Comparison of ENCODE assay signal across 8 cellular contexts in the genomic region with DNA sequence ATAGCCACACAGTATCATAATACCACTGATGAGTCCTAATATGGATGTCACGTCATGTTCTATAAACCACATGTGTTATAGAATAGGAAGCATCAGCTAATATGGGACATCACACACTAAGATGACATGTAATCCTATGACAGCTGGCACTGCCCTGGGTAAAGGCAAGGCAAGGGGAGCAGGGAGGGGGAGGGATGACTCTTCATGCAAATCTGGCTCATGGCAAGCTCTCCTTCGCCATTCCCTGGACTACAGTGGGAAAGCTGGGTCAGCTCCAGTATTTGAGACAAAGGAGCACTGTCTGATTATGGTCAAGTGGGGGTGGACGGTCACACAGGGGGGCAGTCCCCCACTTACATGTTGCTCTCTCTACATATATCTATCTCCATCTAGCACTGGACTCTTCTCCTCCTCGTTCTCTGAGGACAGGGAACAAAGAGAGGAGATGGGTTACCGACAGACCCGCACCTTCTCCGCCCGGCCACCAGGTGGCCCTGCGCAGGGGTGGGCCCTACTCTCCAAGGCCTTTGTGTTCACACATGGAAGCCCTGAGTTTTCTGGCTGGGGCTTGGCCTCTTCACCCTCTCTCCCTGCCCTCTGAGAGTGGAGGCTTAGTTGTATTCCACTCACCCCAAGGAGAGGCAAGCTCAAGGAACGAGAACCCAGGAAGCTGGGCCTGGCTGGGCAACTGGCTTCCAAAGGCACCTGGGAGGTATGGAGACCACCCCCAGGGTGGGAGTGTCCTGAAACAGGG. TPM values are rescaled to one million over a fixed set of nuclear protein-coding genes. Genes with fewer than 3 reads are reported as not detected.
DNase-seq lines count a peak whose midpoint lies in the region; ATAC-seq and TF ChIP-seq lines count a peak whose summit lies in the region.

No MANE protein-coding gene starts in this region.

- no peaks in the 10 kb centered on the region for H3K9me3 ChIP-seq in fibroblast of lung (ENCODE audit: control insufficient read depth, insufficient read depth, low read depth, low read length)
- H3K9me3 ChIP-seq in neutrophil: no peaks in the 10 kb centered on the region

- no peaks in the 10 kb centered on the region for H3K79me2 ChIP-seq in fibroblast of lung (ENCODE audit: control insufficient read depth, insufficient read depth, low read length)

- DNase-seq in DMS53 (lab: John Stamatoyannopoulos, UW): peak; percentile 75
- peak; percentile 65 for DNase-seq in NOMO-1 treated with DMSO at 0.1 percent for 48 hours (lab: John Stamatoyannopoulos, UW; ENCODE audit: unreplicated experiment)
- peak; percentile 63 for DNase-seq in activated T-cell treated with anti-CD3 and anti-CD28 coated beads for 48 hours (ENCODE audit: low read depth)
- DNase-seq in fibroblast of lung (ENCODE audit: low read depth in 2 of 2): peak; percentile 17 to 31

- no peaks in the 10 kb centered on the region for H4K20me1 ChIP-seq in fibroblast of lung (ENCODE audit: control insufficient read depth, extremely low read depth, insufficient read depth, low read length)

- H3K27me3 ChIP-seq in fibroblast of lung (ENCODE audit: control insufficient read depth, insufficient read depth, low read length) (no peaks in the 10 kb centered on the region), neutrophil (no peaks in the 10 kb centered on the region)

- peak; percentile 63 for ATAC-seq in HG02981 (IDR thresholded peaks at IDR 0.05; ENCODE audit: unreplicated experiment)
- no peak for ATAC-seq in HG03095 (IDR thresholded peaks at IDR 0.05; ENCODE audit: unreplicated experiment)
- ATAC-seq in HG03520 (IDR thresholded peaks at IDR 0.05; ENCODE audit: unreplicated experiment): no peak

- no peak overlapping the region for H3K4me2 ChIP-seq in fibroblast of lung (ENCODE audit: extremely low read depth, insufficient read depth, low read length)

- no peak overlapping the region for H3K9ac ChIP-seq in fibroblast of lung (ENCODE audit: insufficient read depth, low read length)

- H2AFZ ChIP-seq in fibroblast of lung (ENCODE audit: low read length): no peak overlapping the region

- TF ChIP-seq CTCF in fibroblast of lung (conservative IDR thresholded peaks at IDR 0.05 in 1 of 2, IDR thresholded peaks at IDR 0.05 in 1 of 2; ENCODE audit: low read depth in 1 of 2, low read length in 2 of 2) (peak; percentile 55 to 74), neutrophil (IDR thresholded peaks at IDR 0.05) (peak; percentile 87)

- H3K27ac ChIP-seq in fibroblast of lung (ENCODE audit: insufficient read depth, low read length) (no peak overlapping the region), neutrophil (no peak overlapping the region)

- H3K4me3 ChIP-seq in fibroblast of lung (replicated peaks in 1 of 4; ENCODE audit: control extremely low read depth in 1 of 4, insufficient read depth in 1 of 4, low read depth in 3 of 4, low read length in 4 of 4) (no peak overlapping the region), neutrophil (ENCODE audit: low read depth in 1 of 2, low read length in 1 of 2) (no peak overlapping the region)

- no peaks in the 10 kb centered on the region for H3K36me3 ChIP-seq in fibroblast of lung (ENCODE audit: control insufficient read depth, insufficient read depth, low read length)
- H3K36me3 ChIP-seq in neutrophil: no peaks in the 10 kb centered on the region

- no peaks in the 10 kb centered on the region for H3K4me1 ChIP-seq in fibroblast of lung (ENCODE audit: control insufficient read depth, extremely low read depth, insufficient read depth, low read length)
- H3K4me1 ChIP-seq in neutrophil (ENCODE audit: control insufficient read depth in 1 of 2, insufficient read depth in 1 of 2, low read depth in 1 of 2, low read length in 1 of 2): peaks cover 17 to 22% of the 10 kb centered on the region in 2 experiments

RNA-seq across cellular contexts. Expression of a gene that starts 23.4 kb away (rescaled TPM):
- total RNA-seq in fibroblast of lung: not detected in 2 replicates
- polyA plus RNA-seq in fibroblast of lung: 0.01 TPM in 2 replicates
- 0.03 TPM in 1 of 2 replicates, not detected in the other for polyA plus RNA-seq in fibroblast of lung (2012)
- polyA minus RNA-seq in fibroblast of lung (ENCODE audit: low replicate concordance): not detected in 2 replicates

RNA-seq across cellular contexts. Expression of a gene that starts 24.4 kb away (rescaled TPM):
- 4.0 and 4.9 TPM in 2 replicates for total RNA-seq in fibroblast of lung
- polyA plus RNA-seq in fibroblast of lung: 0.23 and 0.24 TPM in 2 replicates
- polyA plus RNA-seq in fibroblast of lung (2012): 0.13 and 0.36 TPM in 2 replicates
- polyA minus RNA-seq in fibroblast of lung (ENCODE audit: low replicate concordance): 0.08 and 0.15 TPM in 2 replicates

RNA-seq across cellular contexts. Expression of a gene that starts 47.8 kb away (rescaled TPM):
- total RNA-seq in fibroblast of lung: 41.9 and 48.5 TPM in 2 replicates
- polyA plus RNA-seq in fibroblast of lung: 191 and 207 TPM in 2 replicates
- 151 TPM in 2 replicates for polyA plus RNA-seq in fibroblast of lung (2012)
- polyA minus RNA-seq in fibroblast of lung (ENCODE audit: low replicate concordance): 41.6 and 69.3 TPM in 2 replicates

Comparison
In these comparisons a context has a peak if more than half of its experiments do, and no peak if none do; other contexts are left out.
1. DNase-seq: peak in every context shown above with its lines; median percentile 75 in DMS53; 65 in NOMO-1 treated with DMSO at 0.1 percent for 48 hours; 63 in activated T-cell treated with anti-CD3 and anti-CD28 coated beads for 48 hours; 24 in fibroblast of lung.